ENCODE assay signal across 18 cellular contexts in genomic region chr12:127629066-127629820, GRCh38.
A peak's percentile ranks its signal among the peaks of the same experiment; 100 is the strongest.
DNase-seq lines count a peak whose midpoint lies in the region; ATAC-seq lines count a peak whose summit lies in the region.
"Had no signal": no experiment of that assay in that cellular context is flagged by ENCODE, and none has a peak within 500 bp of the region (broad histone marks: within the 10 kb centered on the region; RNA-seq: fewer than 3 reads in every experiment).

No MANE protein-coding gene starts in this region.

- H3K9me3 ChIP-seq in GM23248 (ENCODE audit: low read depth) = no peaks in the 10 kb centered on the region
- H3K9me3 ChIP-seq: gastrocnemius medialis, lower lobe of right lung, psoas muscle had no signal

- peak overlapping the region; percentile 66 for H2AFZ ChIP-seq in GM23248

- ATAC-seq in HG02678 (IDR thresholded peaks at IDR 0.05; ENCODE audit: unreplicated experiment) = no peak
- ATAC-seq: gastrocnemius medialis, lower lobe of right lung, natural killer cell, Right ventricle myocardium inferior had no signal

- H3K79me2 ChIP-seq in GM23248 (ENCODE audit: insufficient read depth) = no peaks in the 10 kb centered on the region

- H3K27me3 ChIP-seq in GM23248 (replicated peaks; ENCODE audit: insufficient read depth) = no peaks in the 10 kb centered on the region
- H3K27me3 ChIP-seq: gastrocnemius medialis had no signal

- peak; percentile 70 for DNase-seq in GM23248
- DNase-seq in NCI-H1436 (lab: John Stamatoyannopoulos, UW) = peak; percentile 75
- peak; percentile 61 for DNase-seq in RPMI7951 (ENCODE audit: low read depth)
- peak; percentile 25 for DNase-seq in occipital lobe (lab: John Stamatoyannopoulos, UW)
- no peak for DNase-seq in NCI-H187 treated with DMSO at 0.1 percent for 48 hours (lab: John Stamatoyannopoulos, UW)
- DNase-seq in AG08396 (ENCODE audit: low spot score) = no peak
- DNase-seq: activated CD4-positive, alpha-beta T cell treated with anti-CD3 and anti-CD28 coated beads for 4 hours; CD4-positive, alpha-beta T cell; gastrocnemius medialis; GDM1; lower lobe of right lung; MV-4-11; natural killer cell; NCI-H524 treated with DMSO at 0.1 percent for 48 hours; psoas muscle; stimulated activated CD4-positive, alpha-beta T cell treated with anti-CD3 and anti-CD28 coated beads, Interleukin-15, amount 100 ng/mL, for 24 hours had no signal

- 9% methylated on average over 10 of the region's 10 CpGs for WGBS in GM23248 (ENCODE audit: low coverage in 1 of 2, low lambda C conversion rate in 2 of 2, missing lambda C conversion rate in 2 of 2), 2 experiments

- peaks cover 22% of the 10 kb centered on the region for H3F3A ChIP-seq in GM23248 (ENCODE audit: insufficient read depth)

- H3K36me3 ChIP-seq in GM23248 (ENCODE audit: low read depth) = no peaks in the 10 kb centered on the region
- H3K36me3 ChIP-seq: gastrocnemius medialis, lower lobe of right lung had no signal

- H4K20me1 ChIP-seq in GM23248 (ENCODE audit: insufficient read depth) = no peaks in the 10 kb centered on the region

- no peaks in the 10 kb centered on the region for H3K9me2 ChIP-seq in GM23248 (ENCODE audit: insufficient read depth)

- peak overlapping the region; percentile 34 for H3K4me3 ChIP-seq in GM23248
- H3K4me3 ChIP-seq: gastrocnemius medialis, lower lobe of right lung, psoas muscle had no signal

- H3K4me1 ChIP-seq in GM23248 (ENCODE audit: insufficient read depth) = peaks cover 21% of the 10 kb centered on the region
- H3K4me1 ChIP-seq: gastrocnemius medialis, lower lobe of right lung, psoas muscle had no signal

- peak overlapping the region; percentile 64 for H3K4me2 ChIP-seq in GM23248 (ENCODE audit: unreplicated experiment)

- in situ Hi-C loops in GM23248 (cut with MboI) = no loop called here

- peak overlapping the region; percentile 85 for H3K27ac ChIP-seq in GM23248
- H3K27ac ChIP-seq: gastrocnemius medialis, lower lobe of right lung, psoas muscle had no signal

- peak overlapping the region; percentile 61 for H3K9ac ChIP-seq in GM23248

Comparison
In these comparisons a context has a peak if more than half of its experiments do, and no peak if none do; other contexts are left out.
1. DNase-seq: peak in GM23248 (single experiment), NCI-H1436 (single experiment), RPMI7951 (single experiment) and occipital lobe (single experiment); none in NCI-H187 treated with DMSO at 0.1 percent for 48 hours (single experiment) and AG08396 (single experiment).